1 cellular context compared by ENCODE assay signal in genomic region chr17:77570565-77570898, GRCh38.
TF ChIP-seq lines count a peak whose summit lies in the region.

No MANE protein-coding gene starts in this region.

TF ChIP-seq in GM23338, 12 proteins besides CTCF, POLR2A, EP300 and RAD21 (continued from another document):
- no peak for TF ChIP-seq ZNF462 (CRISPR knock-in tag; IDR thresholded peaks at IDR 0.05)
- no peak for TF ChIP-seq STAT1 (IDR thresholded peaks at IDR 0.05; ENCODE audit: unreplicated experiment)
- no peak for TF ChIP-seq EZH2 (IDR thresholded peaks at IDR 0.05; ENCODE audit: low read depth, unreplicated experiment)
- no peak for TF ChIP-seq POLR2AphosphoS5 (IDR thresholded peaks at IDR 0.05; ENCODE audit: low read depth)
- TF ChIP-seq ETS1 (IDR thresholded peaks at IDR 0.05): no peak
TF ChIP-seq in GM23338: peak in this region for 0.
